15 cellular contexts compared by ENCODE assay signal in the genomic region with DNA sequence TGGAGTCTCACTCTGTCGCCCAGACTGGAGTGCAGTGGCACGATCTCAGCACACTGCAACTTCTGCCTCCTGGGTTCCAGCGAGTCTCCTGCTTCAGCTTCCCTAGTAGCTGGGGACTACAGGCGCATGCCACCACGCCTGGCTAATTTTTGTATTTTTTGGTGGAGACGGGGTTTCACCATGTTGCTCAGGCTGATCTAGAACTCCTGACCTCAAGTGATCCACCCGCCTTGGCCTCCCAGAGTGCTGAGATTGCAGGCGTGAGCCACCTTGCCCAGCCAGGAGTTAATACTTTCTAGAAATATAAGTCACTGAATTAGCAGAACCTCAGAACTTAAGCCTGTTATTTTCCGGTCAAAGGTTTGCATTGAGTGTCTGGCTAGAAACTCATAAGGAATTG. TPM values are rescaled to one million over a fixed set of nuclear protein-coding genes. Genes with fewer than 3 reads are reported as not detected.
DNase-seq lines count a peak whose midpoint lies in the region; ATAC-seq and TF ChIP-seq lines count a peak whose summit lies in the region.
"Had no signal": no experiment of that assay in that cellular context is flagged by ENCODE, and none has a peak within 500 bp of the region (broad histone marks: within the 10 kb centered on the region; RNA-seq: fewer than 3 reads in every experiment).

No MANE protein-coding gene starts in this region.

- H3K27me3 Mint-ChIP-seq in activated naive CD8-positive, alpha-beta T cell = no peaks in the 10 kb centered on the region
- H3K27me3 Mint-ChIP-seq in activated naive CD8-positive, alpha-beta T cell treated with anti-CD3 and anti-CD28 coated beads for 36 hours = no peaks in the 10 kb centered on the region
- peaks cover 3% of the 10 kb centered on the region for H3K27me3 Mint-ChIP-seq in nephron (ENCODE audit: low read depth)

- H3K4me1 ChIP-seq in esophagus muscularis mucosa = peaks cover 2 to 23% (median 20%) of the 10 kb centered on the region in 4 donors
- peaks cover 0 to 42% (median 20%) of the 10 kb centered on the region in 4 donors for H3K4me1 ChIP-seq in transverse colon

- no peaks in the 10 kb centered on the region for H3K9me3 Mint-ChIP-seq in activated naive CD8-positive, alpha-beta T cell (ENCODE audit: low read depth)
- H3K9me3 Mint-ChIP-seq in activated naive CD8-positive, alpha-beta T cell treated with anti-CD3 and anti-CD28 coated beads for 36 hours = no peaks in the 10 kb centered on the region
- H3K9me3 Mint-ChIP-seq in nephron = no peaks in the 10 kb centered on the region
- H3K9me3 Mint-ChIP-seq: CD8-positive, alpha-beta memory T cell had no signal

- H3K36me3 ChIP-seq in esophagus muscularis mucosa (peaks cover 4 to 42% (median 17%) of the 10 kb centered on the region in 4 donors), transverse colon (no peaks in the 10 kb centered on the region)

- in situ Hi-C loops in transverse colon (cut with MboI; ENCODE audit: low pct_ligation_motif_present in 1 of 4, low pct_unique_long_range_greater_than_20kb in 1 of 4, low sequenced_read_pairs in 3 of 4) = loop anchor here in 1 of 4 donors (25.0 kb wide), 1 partner anchor 884 kb away; no protein-coding TSS in a partner anchor

- no peak for ATAC-seq in GM19455 (IDR thresholded peaks at IDR 0.05; ENCODE audit: unreplicated experiment)

- TF ChIP-seq POLR2A in esophagus muscularis mucosa (IDR thresholded peaks at IDR 0.05; ENCODE audit: low read depth) (no peak), transverse colon (IDR thresholded peaks at IDR 0.05) (no peak)

- 93% methylated on average over 9 of the region's 9 CpGs for WGBS in esophagus muscularis mucosa
- 95 to 100% methylated on average over 6 to 9 of the region's 9 CpGs for WGBS in transverse colon (ENCODE audit: low coverage in 1 of 2), 2 donors

- no peak for TF ChIP-seq EP300 in esophagus muscularis mucosa (IDR thresholded peaks at IDR 0.05)
- TF ChIP-seq EP300 in transverse colon (IDR thresholded peaks at IDR 0.05; ENCODE audit: low read depth) = no peak

- H3K9me3 ChIP-seq in esophagus muscularis mucosa (no peaks in the 10 kb centered on the region), transverse colon (no peaks in the 10 kb centered on the region)

- peak overlapping the region; percentile 95 to 96 (median 95) for H3K27ac ChIP-seq in esophagus muscularis mucosa (replicated peaks in 1 of 4)
- H3K27ac ChIP-seq in transverse colon = peak overlapping the region in 3 of 4 donors; percentile 90 to 94 (median 93)

- H3K36me3 Mint-ChIP-seq in activated naive CD8-positive, alpha-beta T cell = no peaks in the 10 kb centered on the region
- H3K36me3 Mint-ChIP-seq in activated naive CD8-positive, alpha-beta T cell treated with anti-CD3 and anti-CD28 coated beads for 36 hours = peaks cover 2% of the 10 kb centered on the region
- H3K36me3 Mint-ChIP-seq in nephron (ENCODE audit: low read depth) = no peaks in the 10 kb centered on the region
- H3K36me3 Mint-ChIP-seq: CD8-positive, alpha-beta memory T cell had no signal

- no peak for TF ChIP-seq CTCF in esophagus muscularis mucosa (IDR thresholded peaks at IDR 0.05)
- TF ChIP-seq CTCF in nephron (IDR thresholded peaks at IDR 0.05; ENCODE audit: unreplicated experiment in 3 of 3) = no peak
- no peak for TF ChIP-seq CTCF in transverse colon (IDR thresholded peaks at IDR 0.05)

- H3K4me3 ChIP-seq in esophagus muscularis mucosa = no peak overlapping the region
- H3K4me3 ChIP-seq in transverse colon = no peak overlapping the region

- peak overlapping the region; percentile 41 for H3K27ac Mint-ChIP-seq in activated naive CD8-positive, alpha-beta T cell
- H3K27ac Mint-ChIP-seq in activated naive CD8-positive, alpha-beta T cell treated with anti-CD3 and anti-CD28 coated beads for 36 hours = no peak overlapping the region
- H3K27ac Mint-ChIP-seq in nephron = no peak overlapping the region
- H3K27ac Mint-ChIP-seq: GM23338 had no signal

- DNase-seq in activated naive CD8-positive, alpha-beta T cell treated with anti-CD3 and anti-CD28 coated beads for 36 hours = no peak
- DNase-seq in esophagus muscularis mucosa (ENCODE audit: extremely low spot score) (no peak), transverse colon (no peak), ureter (ENCODE audit: low spot score) (no peak), NCI-H446 (lab: John Stamatoyannopoulos, UW) (no peak)
- DNase-seq: 8988T; CD8-positive, alpha-beta memory T cell; DMS79 treated with DMSO at 0.1 percent for 48 hours; NCI-H1105 treated with DMSO at 0.1 percent for 48 hours; NCI-H187; OCI-M1 had no signal

- intact Hi-C loops in esophagus muscularis mucosa (cut with DNase I) = loop anchor here (5.0 to 10.0 kb wide), 2 partner anchors 84 to 579 kb away; no protein-coding TSS in a partner anchor
- intact Hi-C loops in transverse colon (cut with DNase I; ENCODE audit: low total_unique reads) = no loop called here

- peak overlapping the region; percentile 30 for H3K4me3 Mint-ChIP-seq in activated naive CD8-positive, alpha-beta T cell
- no peak overlapping the region for H3K4me3 Mint-ChIP-seq in activated naive CD8-positive, alpha-beta T cell treated with anti-CD3 and anti-CD28 coated beads for 36 hours
- peak overlapping the region; percentile 88 to 95 (median 95) for H3K4me3 Mint-ChIP-seq in nephron

- peaks cover 25% of the 10 kb centered on the region for H3K4me1 Mint-ChIP-seq in activated naive CD8-positive, alpha-beta T cell (ENCODE audit: low read depth)
- peaks cover 9% of the 10 kb centered on the region for H3K4me1 Mint-ChIP-seq in activated naive CD8-positive, alpha-beta T cell treated with anti-CD3 and anti-CD28 coated beads for 36 hours
- peaks cover 12% of the 10 kb centered on the region for H3K4me1 Mint-ChIP-seq in nephron

- H3K27me3 ChIP-seq in esophagus muscularis mucosa = no peaks in the 10 kb centered on the region
- no peaks in the 10 kb centered on the region for H3K27me3 ChIP-seq in transverse colon

RNA-seq across cellular contexts. Expression of a gene that starts 1.5 kb away (rescaled TPM):
- total RNA-seq in activated naive CD8-positive, alpha-beta T cell treated with anti-CD3 and anti-CD28 coated beads for 36 hours = 1 to 10 TPM; 1.6 to 2.5 TPM
- total RNA-seq in esophagus muscularis mucosa = 10 to 100 TPM in 2 of 4 donors, 1 to 10 TPM in 2; 7.5 to 15.4 (median 11.1) TPM
- total RNA-seq in transverse colon = 10 to 100 TPM in 1 of 4 donors, 1 to 10 TPM in 2, not detected in 1; 2.4 to 18.2 (median 8.1) TPM
- 17.6 TPM for total RNA-seq in ureter

RNA-seq across cellular contexts. Expression of a gene that starts 30.9 kb away (rescaled TPM):
- 10 to 100 TPM; 12.9 to 13.2 TPM for total RNA-seq in activated naive CD8-positive, alpha-beta T cell treated with anti-CD3 and anti-CD28 coated beads for 36 hours
- total RNA-seq in esophagus muscularis mucosa (10 to 100 TPM in 1 of 4 donors, 1 to 10 TPM in 3; 5.8 to 12.2 (median 8.5) TPM), transverse colon (10 to 100 TPM in 1 of 4 donors, 1 to 10 TPM in 3; 2.8 to 16.2 (median 6.1) TPM), ureter (12.8 TPM)

RNA-seq across cellular contexts. Expression of a gene that starts 31.0 kb away (rescaled TPM):
- total RNA-seq in activated naive CD8-positive, alpha-beta T cell treated with anti-CD3 and anti-CD28 coated beads for 36 hours = 10 to 100 TPM; 55.1 to 56.1 TPM
- 10 to 100 TPM; 16.7 to 23.1 (median 18.6) TPM for total RNA-seq in esophagus muscularis mucosa
- 10 to 100 TPM; 19.1 to 53.5 (median 34.6) TPM for total RNA-seq in transverse colon
- total RNA-seq in ureter = 35.9 TPM
